In genomic region chr2:180905002-180905401, GRCh38 we compare ENCODE assay signal across 20 cellular contexts.
DNase-seq lines count a peak whose midpoint lies in the region; FAIRE-seq and TF ChIP-seq lines count a peak whose summit lies in the region.
"Had no signal": no experiment of that assay in that cellular context is flagged by ENCODE, and none has a peak within 500 bp of the region (broad histone marks: within the 10 kb centered on the region; RNA-seq: fewer than 3 reads in every experiment).

No MANE protein-coding gene starts in this region.

- no peaks in the 10 kb centered on the region for H3K4me1 ChIP-seq in OCI-LY7 (ENCODE audit: insufficient read depth, low read length, poor library complexity, severe bottlenecking)
- H3K4me1 ChIP-seq: gastrocnemius medialis, right atrium auricular region, testis had no signal

- peak; percentile 29 for DNase-seq in H7
- DNase-seq in NCI-H1436 treated with DMSO at 0.1 percent for 48 hours (lab: John Stamatoyannopoulos, UW), result peak; percentile 45
- DNase-seq in NCI-H774 (lab: John Stamatoyannopoulos, UW), result peak; percentile 76
- DNase-seq in iPS-NIHi11 (ENCODE audit: low spot score), result peak; percentile 41
- no peak for DNase-seq in OCI-LY7 (ENCODE audit: low spot score)
- no peak for DNase-seq in HTR-8/SVneo (ENCODE audit: insufficient read length, low spot score)
- DNase-seq in stimulated activated CD4-positive, alpha-beta T cell treated with anti-CD3 and anti-CD28 coated beads, Interleukin-2, amount 100 ng/mL, for 48 hours, result no peak
- DNase-seq: activated CD4-positive, alpha-beta T cell treated with anti-CD3 and anti-CD28 coated beads for 4 hours; activated naive CD4-positive, alpha-beta T cell treated with anti-CD3 and anti-CD28 coated beads, Interleukin-2, amount 10 ng/mL, durations not matched to agents 7 days and 5 days; activated T-cell treated with anti-CD3 and anti-CD28 coated beads for 4 hours; cortex of kidney; gastrocnemius medialis; kidney; mesendoderm; MM.1S; stimulated activated CD4-positive, alpha-beta T cell treated with anti-CD3 and anti-CD28 coated beads, Interleukin-2, amount 100 ng/mL, for 24 hours; T-helper 9 cell; testis had no signal

- no peak overlapping the region for H3K4me3 ChIP-seq in H7 (ENCODE audit: insufficient read depth, low read depth, low read length)
- no peak overlapping the region for H3K4me3 ChIP-seq in OCI-LY7 (ENCODE audit: low read depth, low read length, poor library complexity, severe bottlenecking)
- H3K4me3 ChIP-seq: gastrocnemius medialis, right atrium auricular region, testis had no signal

- H3K9me3 ChIP-seq in OCI-LY7 (ENCODE audit: low read length), result no peaks in the 10 kb centered on the region
- H3K9me3 ChIP-seq: gastrocnemius medialis, right atrium auricular region, testis had no signal

- intact Hi-C loops in OCI-LY7 (cut with micrococcal nuclease; ENCODE audit: unreplicated experiment), result no loop called here

- no peaks in the 10 kb centered on the region for H3K79me2 ChIP-seq in OCI-LY7 (ENCODE audit: insufficient read depth, low read depth, low read length)

- no peaks in the 10 kb centered on the region for H4K20me1 ChIP-seq in OCI-LY7 (ENCODE audit: insufficient read depth, low read length)

- H3K4me2 ChIP-seq in OCI-LY7 (ENCODE audit: low read length), result no peak overlapping the region

- no peak overlapping the region for H2AFZ ChIP-seq in OCI-LY7 (ENCODE audit: low read length)

- H3K36me3 ChIP-seq in H7 (replicated peaks; ENCODE audit: control insufficient read depth, insufficient read depth, low read length) (no peaks in the 10 kb centered on the region), OCI-LY7 (ENCODE audit: insufficient read depth, low read length) (no peaks in the 10 kb centered on the region)
- H3K36me3 ChIP-seq: gastrocnemius medialis, right atrium auricular region had no signal

- TF ChIP-seq CTCF in OCI-LY7 (conservative IDR thresholded peaks at IDR 0.05; ENCODE audit: low read length), result no peak

- FAIRE-seq in HTR-8/SVneo (lab: Jason Lieb, UNC), result no peak
- FAIRE-seq: GM18507, kidney had no signal

- H3K27ac ChIP-seq in OCI-LY7 (ENCODE audit: low read depth, low read length, poor library complexity, severe bottlenecking), result no peak overlapping the region
- H3K27ac ChIP-seq: gastrocnemius medialis, right atrium auricular region, testis had no signal

- CTCF ChIA-PET in OCI-LY7 (lab: Charles Lee; ENCODE audit: unreplicated experiment), result no interaction called here

- POLR2A ChIA-PET in OCI-LY7 (lab: Charles Lee), result no interaction called here

- BruUV-seq in OCI-LY7 (replicated peaks; lab: Mats Ljungman, UMichigan), result no TSS peak

- H3K9me2 ChIP-seq in OCI-LY7 (ENCODE audit: insufficient read depth, low read length), result no peaks in the 10 kb centered on the region

- no peaks in the 10 kb centered on the region for H3K27me3 ChIP-seq in H7 (ENCODE audit: control insufficient read depth, insufficient read depth, low read length)
- H3K27me3 ChIP-seq: gastrocnemius medialis, right atrium auricular region, testis had no signal

Comparison
In these comparisons a context has a peak if more than half of its experiments do, and no peak if none do; other contexts are left out.
1. DNase-seq: peak in H7 (single experiment), NCI-H1436 treated with DMSO at 0.1 percent for 48 hours (single experiment), NCI-H774 (single experiment) and iPS-NIHi11 (single experiment); none in OCI-LY7 (single experiment), HTR-8/SVneo (single experiment) and stimulated activated CD4-positive, alpha-beta T cell treated with anti-CD3 and anti-CD28 coated beads, Interleukin-2, amount 100 ng/mL, for 48 hours (0 of 2).